In genomic region chr7:33487998-33488682, GRCh38 we compare ENCODE assay signal across 15 cellular contexts.
DNase-seq lines count a peak whose midpoint lies in the region; ATAC-seq lines count a peak whose summit lies in the region.
"Had no signal": no experiment of that assay in that cellular context is flagged by ENCODE, and none has a peak within 500 bp of the region (broad histone marks: within the 10 kb centered on the region; RNA-seq: fewer than 3 reads in every experiment).

No MANE protein-coding gene starts in this region.

- DNase-seq in CD1c-positive myeloid dendritic cell (ENCODE audit: extremely low spot score) (peak; percentile 3), NAMALWA (ENCODE audit: low spot score) (peak; percentile 44), SHP77 treated with DMSO at 0.1 percent for 48 hours (lab: John Stamatoyannopoulos, UW) (no peak), activated gamma-delta T cell treated with Interleukin-2 at 50 U/mL for 16 hours (no peak)
- DNase-seq: GF-D8; left colon; MG63; PC-3; stimulated activated naive CD8-positive, alpha-beta T cell treated with anti-CD3 and anti-CD28 coated beads, Interleukin-15, amount 100 ng/mL, for 72 hours had no signal

- ATAC-seq in GM19043 (IDR thresholded peaks at IDR 0.05; ENCODE audit: low read depth, unreplicated experiment) (peak; percentile 77), HG02870 (IDR thresholded peaks at IDR 0.05; ENCODE audit: unreplicated experiment) (peak; percentile 87), HG02938 (IDR thresholded peaks at IDR 0.05; ENCODE audit: unreplicated experiment) (no peak), HG03196 (IDR thresholded peaks at IDR 0.05; ENCODE audit: unreplicated experiment) (no peak)
- ATAC-seq: activated naive CD4-positive, alpha-beta T cell treated with anti-CD3 and anti-CD28 coated beads, Interleukin-2, amount 50 U/mL, for 72 hours; left colon; PC-3; stimulated activated naive CD8-positive, alpha-beta T cell treated with anti-CD3 and anti-CD28 coated beads, Interleukin-15, amount 100 ng/mL, for 72 hours; WTC11 had no signal

Comparison
In these comparisons a context has a peak if more than half of its experiments do, and no peak if none do; other contexts are left out.
1. DNase-seq: peak in CD1c-positive myeloid dendritic cell (single experiment) and NAMALWA (single experiment); none in SHP77 treated with DMSO at 0.1 percent for 48 hours (single experiment) and activated gamma-delta T cell treated with Interleukin-2 at 50 U/mL for 16 hours (single experiment).
2. ATAC-seq: peak in GM19043 (single experiment) and HG02870 (single experiment); none in HG02938 (single experiment) and HG03196 (single experiment).